Comparison of ENCODE assay signal across 1 cellular context in the genomic region with DNA sequence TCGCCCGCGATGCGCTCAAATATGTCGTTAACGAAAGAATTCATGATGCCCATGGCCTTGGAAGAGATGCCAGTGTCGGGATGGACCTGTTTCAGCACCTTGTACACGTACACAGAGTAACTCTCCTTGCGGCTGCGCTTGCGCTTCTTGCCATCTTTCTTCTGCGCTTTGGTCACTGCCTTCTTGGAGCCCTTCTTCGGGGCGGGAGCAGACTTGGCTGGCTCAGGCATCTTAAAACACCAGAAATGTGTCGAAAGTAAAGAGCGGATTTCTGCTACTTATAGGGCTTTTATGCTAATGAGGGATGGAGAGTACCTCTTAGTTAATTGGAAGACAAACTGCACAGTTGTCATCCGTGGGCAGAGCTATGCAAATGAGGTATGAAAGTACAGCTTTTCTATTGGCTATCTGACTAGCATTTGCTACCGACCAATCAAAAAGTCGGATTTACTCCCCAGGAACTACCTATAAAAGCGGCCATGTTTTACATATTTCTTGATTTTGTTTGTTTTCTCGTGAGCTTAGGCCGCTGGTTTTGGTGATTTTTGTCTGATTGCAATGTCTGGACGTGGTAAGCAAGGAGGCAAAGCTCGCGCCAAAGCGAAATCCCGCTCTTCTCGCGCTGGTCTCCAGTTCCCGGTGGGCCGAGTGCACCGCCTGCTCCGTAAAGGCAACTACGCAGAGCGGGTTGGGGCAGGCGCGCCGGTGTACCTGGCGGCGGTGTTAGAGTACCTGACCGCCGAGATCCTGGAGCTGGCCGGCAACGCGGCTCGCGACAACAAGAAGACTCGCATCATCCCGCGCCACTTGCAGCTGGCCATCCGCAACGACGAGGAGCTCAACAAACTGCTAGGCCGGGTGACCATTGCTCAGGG.
A peak's percentile ranks its signal among the peaks of the same experiment; 100 is the strongest.
TF ChIP-seq lines count a peak whose summit lies in the region.

No MANE protein-coding gene starts in this region.

TF ChIP-seq in K562, 482 proteins besides CTCF, POLR2A, EP300 and RAD21 (continued from another document and continues in another):
- TF ChIP-seq, protein P1, sequence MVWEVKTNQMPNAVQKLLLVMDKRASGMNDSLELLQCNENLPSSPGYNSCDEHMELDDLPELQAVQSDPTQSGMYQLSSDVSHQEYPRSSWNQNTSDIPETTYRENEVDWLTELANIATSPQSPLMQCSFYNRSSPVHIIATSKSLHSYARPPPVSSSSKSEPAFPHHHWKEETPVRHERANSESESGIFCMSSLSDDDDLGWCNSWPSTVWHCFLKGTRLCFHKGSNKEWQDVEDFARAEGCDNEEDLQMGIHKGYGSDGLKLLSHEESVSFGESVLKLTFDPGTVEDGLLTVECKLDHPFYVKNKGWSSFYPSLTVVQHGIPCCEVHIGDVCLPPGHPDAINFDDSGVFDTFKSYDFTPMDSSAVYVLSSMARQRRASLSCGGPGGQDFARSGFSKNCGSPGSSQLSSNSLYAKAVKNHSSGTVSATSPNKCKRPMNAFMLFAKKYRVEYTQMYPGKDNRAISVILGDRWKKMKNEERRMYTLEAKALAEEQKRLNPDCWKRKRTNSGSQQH (CRISPR knock-in tag; IDR thresholded peaks at IDR 0.05) = peak; percentile 71
- no peak for TF ChIP-seq SMARCC2 (IDR thresholded peaks at IDR 0.05; ENCODE audit: low read depth)
- no peak; the same call in 1 of the 2 replicates for TF ChIP-seq SREBF2 (CRISPR knock-in tag; IDR thresholded peaks at IDR 0.05)
- no peak for TF ChIP-seq U2AF1 (optimal IDR thresholded peaks at IDR 0.05; ENCODE audit: low read depth, low read length)
- no peak for TF ChIP-seq ZNF57 (CRISPR knock-in tag; IDR thresholded peaks at IDR 0.05)
- no peak for TF ChIP-seq SMAD3 (CRISPR knock-in tag; conservative IDR thresholded peaks at IDR 0.05)
- 0 out of 4 replicates have a peak, but pooled peaks of 1 of the 2 experiments have one; percentile 8 for TF ChIP-seq KDM4B (IDR thresholded peaks at IDR 0.05; ENCODE audit: borderline replicate concordance in 2 of 2, low read depth in 1 of 2)
- TF ChIP-seq, protein P2, sequence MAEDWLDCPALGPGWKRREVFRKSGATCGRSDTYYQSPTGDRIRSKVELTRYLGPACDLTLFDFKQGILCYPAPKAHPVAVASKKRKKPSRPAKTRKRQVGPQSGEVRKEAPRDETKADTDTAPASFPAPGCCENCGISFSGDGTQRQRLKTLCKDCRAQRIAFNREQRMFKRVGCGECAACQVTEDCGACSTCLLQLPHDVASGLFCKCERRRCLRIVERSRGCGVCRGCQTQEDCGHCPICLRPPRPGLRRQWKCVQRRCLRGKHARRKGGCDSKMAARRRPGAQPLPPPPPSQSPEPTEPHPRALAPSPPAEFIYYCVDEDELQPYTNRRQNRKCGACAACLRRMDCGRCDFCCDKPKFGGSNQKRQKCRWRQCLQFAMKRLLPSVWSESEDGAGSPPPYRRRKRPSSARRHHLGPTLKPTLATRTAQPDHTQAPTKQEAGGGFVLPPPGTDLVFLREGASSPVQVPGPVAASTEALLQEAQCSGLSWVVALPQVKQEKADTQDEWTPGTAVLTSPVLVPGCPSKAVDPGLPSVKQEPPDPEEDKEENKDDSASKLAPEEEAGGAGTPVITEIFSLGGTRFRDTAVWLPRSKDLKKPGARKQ (CRISPR knock-in tag; IDR thresholded peaks at IDR 0.05) = no peak
- no peak for TF ChIP-seq ZNF24 (IDR thresholded peaks at IDR 0.05)
- TF ChIP-seq TARDBP (IDR thresholded peaks at IDR 0.05) = no peak
- TF ChIP-seq RBBP5 (IDR thresholded peaks at IDR 0.05; ENCODE audit: borderline replicate concordance, insufficient read depth, low read length, poor library complexity, severe bottlenecking) = peak; percentile 81
- TF ChIP-seq, protein P3, sequence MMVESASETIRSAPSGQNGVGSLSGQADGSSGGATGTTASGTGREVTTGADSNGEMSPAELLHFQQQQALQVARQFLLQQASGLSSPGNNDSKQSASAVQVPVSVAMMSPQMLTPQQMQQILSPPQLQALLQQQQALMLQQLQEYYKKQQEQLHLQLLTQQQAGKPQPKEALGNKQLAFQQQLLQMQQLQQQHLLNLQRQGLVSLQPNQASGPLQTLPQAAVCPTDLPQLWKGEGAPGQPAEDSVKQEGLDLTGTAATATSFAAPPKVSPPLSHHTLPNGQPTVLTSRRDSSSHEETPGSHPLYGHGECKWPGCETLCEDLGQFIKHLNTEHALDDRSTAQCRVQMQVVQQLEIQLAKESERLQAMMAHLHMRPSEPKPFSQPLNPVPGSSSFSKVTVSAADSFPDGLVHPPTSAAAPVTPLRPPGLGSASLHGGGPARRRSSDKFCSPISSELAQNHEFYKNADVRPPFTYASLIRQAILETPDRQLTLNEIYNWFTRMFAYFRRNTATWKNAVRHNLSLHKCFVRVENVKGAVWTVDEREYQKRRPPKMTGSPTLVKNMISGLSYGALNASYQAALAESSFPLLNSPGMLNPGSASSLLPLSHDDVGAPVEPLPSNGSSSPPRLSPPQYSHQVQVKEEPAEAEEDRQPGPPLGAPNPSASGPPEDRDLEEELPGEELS (CRISPR knock-in tag; IDR thresholded peaks at IDR 0.05; ENCODE audit: borderline replicate concordance) = peak; percentile 89
- peak; percentile 28; the same call in 1 of the 2 replicates for TF ChIP-seq NBN (IDR thresholded peaks at IDR 0.05; ENCODE audit: low read depth)
- TF ChIP-seq ZNF274 (IDR thresholded peaks at IDR 0.05; ENCODE audit: borderline replicate concordance, low read depth, low read length) = no peak
- TF ChIP-seq, protein P4, sequence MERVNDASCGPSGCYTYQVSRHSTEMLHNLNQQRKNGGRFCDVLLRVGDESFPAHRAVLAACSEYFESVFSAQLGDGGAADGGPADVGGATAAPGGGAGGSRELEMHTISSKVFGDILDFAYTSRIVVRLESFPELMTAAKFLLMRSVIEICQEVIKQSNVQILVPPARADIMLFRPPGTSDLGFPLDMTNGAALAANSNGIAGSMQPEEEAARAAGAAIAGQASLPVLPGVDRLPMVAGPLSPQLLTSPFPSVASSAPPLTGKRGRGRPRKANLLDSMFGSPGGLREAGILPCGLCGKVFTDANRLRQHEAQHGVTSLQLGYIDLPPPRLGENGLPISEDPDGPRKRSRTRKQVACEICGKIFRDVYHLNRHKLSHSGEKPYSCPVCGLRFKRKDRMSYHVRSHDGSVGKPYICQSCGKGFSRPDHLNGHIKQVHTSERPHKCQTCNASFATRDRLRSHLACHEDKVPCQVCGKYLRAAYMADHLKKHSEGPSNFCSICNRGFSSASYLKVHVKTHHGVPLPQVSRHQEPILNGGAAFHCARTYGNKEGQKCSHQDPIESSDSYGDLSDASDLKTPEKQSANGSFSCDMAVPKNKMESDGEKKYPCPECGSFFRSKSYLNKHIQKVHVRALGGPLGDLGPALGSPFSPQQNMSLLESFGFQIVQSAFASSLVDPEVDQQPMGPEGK (CRISPR knock-in tag; IDR thresholded peaks at IDR 0.05; ENCODE audit: borderline replicate concordance) = no peak
- no peak for TF ChIP-seq SIRT6 (IDR thresholded peaks at IDR 0.05; ENCODE audit: low read depth, low read length)
- TF ChIP-seq, protein P5, sequence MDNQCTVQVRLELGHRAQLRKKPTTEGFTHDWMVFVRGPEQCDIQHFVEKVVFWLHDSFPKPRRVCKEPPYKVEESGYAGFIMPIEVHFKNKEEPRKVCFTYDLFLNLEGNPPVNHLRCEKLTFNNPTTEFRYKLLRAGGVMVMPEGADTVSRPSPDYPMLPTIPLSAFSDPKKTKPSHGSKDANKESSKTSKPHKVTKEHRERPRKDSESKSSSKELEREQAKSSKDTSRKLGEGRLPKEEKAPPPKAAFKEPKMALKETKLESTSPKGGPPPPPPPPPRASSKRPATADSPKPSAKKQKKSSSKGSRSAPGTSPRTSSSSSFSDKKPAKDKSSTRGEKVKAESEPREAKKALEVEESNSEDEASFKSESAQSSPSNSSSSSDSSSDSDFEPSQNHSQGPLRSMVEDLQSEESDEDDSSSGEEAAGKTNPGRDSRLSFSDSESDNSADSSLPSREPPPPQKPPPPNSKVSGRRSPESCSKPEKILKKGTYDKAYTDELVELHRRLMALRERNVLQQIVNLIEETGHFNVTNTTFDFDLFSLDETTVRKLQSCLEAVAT (IDR thresholded peaks at IDR 0.05) = peak; percentile 98 to 99
- no peak for TF ChIP-seq ZNF644 (tag; IDR thresholded peaks at IDR 0.05; ENCODE audit: low read depth)
- TF ChIP-seq BHLHE40 (IDR thresholded peaks at IDR 0.05; ENCODE audit: low read length) = peak; percentile 14; the same call in 1 of the 2 replicates
- no peak for TF ChIP-seq ZNF696 (CRISPR knock-in tag; conservative IDR thresholded peaks at IDR 0.05)
- TF ChIP-seq, protein P6, sequence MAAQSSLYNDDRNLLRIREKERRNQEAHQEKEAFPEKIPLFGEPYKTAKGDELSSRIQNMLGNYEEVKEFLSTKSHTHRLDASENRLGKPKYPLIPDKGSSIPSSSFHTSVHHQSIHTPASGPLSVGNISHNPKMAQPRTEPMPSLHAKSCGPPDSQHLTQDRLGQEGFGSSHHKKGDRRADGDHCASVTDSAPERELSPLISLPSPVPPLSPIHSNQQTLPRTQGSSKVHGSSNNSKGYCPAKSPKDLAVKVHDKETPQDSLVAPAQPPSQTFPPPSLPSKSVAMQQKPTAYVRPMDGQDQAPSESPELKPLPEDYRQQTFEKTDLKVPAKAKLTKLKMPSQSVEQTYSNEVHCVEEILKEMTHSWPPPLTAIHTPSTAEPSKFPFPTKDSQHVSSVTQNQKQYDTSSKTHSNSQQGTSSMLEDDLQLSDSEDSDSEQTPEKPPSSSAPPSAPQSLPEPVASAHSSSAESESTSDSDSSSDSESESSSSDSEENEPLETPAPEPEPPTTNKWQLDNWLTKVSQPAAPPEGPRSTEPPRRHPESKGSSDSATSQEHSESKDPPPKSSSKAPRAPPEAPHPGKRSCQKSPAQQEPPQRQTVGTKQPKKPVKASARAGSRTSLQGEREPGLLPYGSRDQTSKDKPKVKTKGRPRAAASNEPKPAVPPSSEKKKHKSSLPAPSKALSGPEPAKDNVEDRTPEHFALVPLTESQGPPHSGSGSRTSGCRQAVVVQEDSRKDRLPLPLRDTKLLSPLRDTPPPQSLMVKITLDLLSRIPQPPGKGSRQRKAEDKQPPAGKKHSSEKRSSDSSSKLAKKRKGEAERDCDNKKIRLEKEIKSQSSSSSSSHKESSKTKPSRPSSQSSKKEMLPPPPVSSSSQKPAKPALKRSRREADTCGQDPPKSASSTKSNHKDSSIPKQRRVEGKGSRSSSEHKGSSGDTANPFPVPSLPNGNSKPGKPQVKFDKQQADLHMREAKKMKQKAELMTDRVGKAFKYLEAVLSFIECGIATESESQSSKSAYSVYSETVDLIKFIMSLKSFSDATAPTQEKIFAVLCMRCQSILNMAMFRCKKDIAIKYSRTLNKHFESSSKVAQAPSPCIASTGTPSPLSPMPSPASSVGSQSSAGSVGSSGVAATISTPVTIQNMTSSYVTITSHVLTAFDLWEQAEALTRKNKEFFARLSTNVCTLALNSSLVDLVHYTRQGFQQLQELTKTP (IDR thresholded peaks at IDR 0.05; ENCODE audit: low read depth in 1 of 2, partially characterized antibody in 2 of 2) = peak; percentile 65 to 85
- TF ChIP-seq XRCC4 (IDR thresholded peaks at IDR 0.05; ENCODE audit: extremely low read depth, insufficient read depth, insufficient read length) = no peak
- peak; percentile 88 for TF ChIP-seq SMAD1 (IDR thresholded peaks at IDR 0.05; ENCODE audit: low read depth, low read length, partially characterized antibody)
- no peak for TF ChIP-seq BRF1 (IDR thresholded peaks at IDR 0.05; ENCODE audit: borderline replicate concordance, extremely low read depth, insufficient read length)
- TF ChIP-seq RBFOX2 (IDR thresholded peaks at IDR 0.05; ENCODE audit: low read depth, low read length) = peak; percentile 92
- TF ChIP-seq, protein P7, sequence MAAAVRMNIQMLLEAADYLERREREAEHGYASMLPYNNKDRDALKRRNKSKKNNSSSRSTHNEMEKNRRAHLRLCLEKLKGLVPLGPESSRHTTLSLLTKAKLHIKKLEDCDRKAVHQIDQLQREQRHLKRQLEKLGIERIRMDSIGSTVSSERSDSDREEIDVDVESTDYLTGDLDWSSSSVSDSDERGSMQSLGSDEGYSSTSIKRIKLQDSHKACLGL (CRISPR knock-in tag; IDR thresholded peaks at IDR 0.05; ENCODE audit: borderline replicate concordance, poor library complexity, severe bottlenecking) = no peak
- no peak; the same call in none of the 2 replicates for TF ChIP-seq STAT5A (IDR thresholded peaks at IDR 0.05; ENCODE audit: borderline replicate concordance, low read length)
- TF ChIP-seq ZNF780A (CRISPR knock-in tag; IDR thresholded peaks at IDR 0.05) = no peak
- TF ChIP-seq DNMT1 (IDR thresholded peaks at IDR 0.05) = no peak
- TF ChIP-seq, protein P8, sequence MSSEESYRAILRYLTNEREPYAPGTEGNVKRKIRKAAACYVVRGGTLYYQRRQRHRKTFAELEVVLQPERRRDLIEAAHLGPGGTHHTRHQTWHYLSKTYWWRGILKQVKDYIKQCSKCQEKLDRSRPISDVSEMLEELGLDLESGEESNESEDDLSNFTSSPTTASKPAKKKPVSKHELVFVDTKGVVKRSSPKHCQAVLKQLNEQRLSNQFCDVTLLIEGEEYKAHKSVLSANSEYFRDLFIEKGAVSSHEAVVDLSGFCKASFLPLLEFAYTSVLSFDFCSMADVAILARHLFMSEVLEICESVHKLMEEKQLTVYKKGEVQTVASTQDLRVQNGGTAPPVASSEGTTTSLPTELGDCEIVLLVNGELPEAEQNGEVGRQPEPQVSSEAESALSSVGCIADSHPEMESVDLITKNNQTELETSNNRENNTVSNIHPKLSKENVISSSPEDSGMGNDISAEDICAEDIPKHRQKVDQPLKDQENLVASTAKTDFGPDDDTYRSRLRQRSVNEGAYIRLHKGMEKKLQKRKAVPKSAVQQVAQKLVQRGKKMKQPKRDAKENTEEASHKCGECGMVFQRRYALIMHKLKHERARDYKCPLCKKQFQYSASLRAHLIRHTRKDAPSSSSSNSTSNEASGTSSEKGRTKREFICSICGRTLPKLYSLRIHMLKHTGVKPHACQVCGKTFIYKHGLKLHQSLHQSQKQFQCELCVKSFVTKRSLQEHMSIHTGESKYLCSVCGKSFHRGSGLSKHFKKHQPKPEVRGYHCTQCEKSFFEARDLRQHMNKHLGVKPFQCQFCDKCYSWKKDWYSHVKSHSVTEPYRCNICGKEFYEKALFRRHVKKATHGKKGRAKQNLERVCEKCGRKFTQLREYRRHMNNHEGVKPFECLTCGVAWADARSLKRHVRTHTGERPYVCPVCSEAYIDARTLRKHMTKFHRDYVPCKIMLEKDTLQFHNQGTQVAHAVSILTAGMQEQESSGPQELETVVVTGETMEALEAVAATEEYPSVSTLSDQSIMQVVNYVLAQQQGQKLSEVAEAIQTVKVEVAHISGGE (CRISPR knock-in tag; IDR thresholded peaks at IDR 0.05) = no peak
- TF ChIP-seq SRSF3 (IDR thresholded peaks at IDR 0.05; ENCODE audit: insufficient read depth, low read length) = no peak
- TF ChIP-seq KLF10 (CRISPR knock-in tag; IDR thresholded peaks at IDR 0.05) = no peak
- TF ChIP-seq, protein P9, sequence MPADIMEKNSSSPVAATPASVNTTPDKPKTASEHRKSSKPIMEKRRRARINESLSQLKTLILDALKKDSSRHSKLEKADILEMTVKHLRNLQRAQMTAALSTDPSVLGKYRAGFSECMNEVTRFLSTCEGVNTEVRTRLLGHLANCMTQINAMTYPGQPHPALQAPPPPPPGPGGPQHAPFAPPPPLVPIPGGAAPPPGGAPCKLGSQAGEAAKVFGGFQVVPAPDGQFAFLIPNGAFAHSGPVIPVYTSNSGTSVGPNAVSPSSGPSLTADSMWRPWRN (IDR thresholded peaks at IDR 0.05; ENCODE audit: low read depth) = no peak
- peak; percentile 84 to 86 for TF ChIP-seq SIN3A (IDR thresholded peaks at IDR 0.05; ENCODE audit: borderline replicate concordance in 2 of 2, control insufficient read depth in 1 of 2, low read depth in 2 of 2, low read length in 2 of 2)
- TF ChIP-seq TAF9B (IDR thresholded peaks at IDR 0.05; ENCODE audit: partially characterized antibody) = peak; percentile 81
- no peak for TF ChIP-seq ZNF133 (CRISPR knock-in tag; IDR thresholded peaks at IDR 0.05)
